ENCODE assay signal across 8 cellular contexts in genomic region chr19:45161715-45162463, GRCh38. TPM values are rescaled to one million over a fixed set of nuclear protein-coding genes. Genes with fewer than 3 reads are reported as not detected.
DNase-seq lines count a peak whose midpoint lies in the region; ATAC-seq, FAIRE-seq and TF ChIP-seq lines count a peak whose summit lies in the region.

No MANE protein-coding gene starts in this region.

- TF ChIP-seq RAD21 in H1 (IDR thresholded peaks at IDR 0.05 in 1 of 2, conservative IDR thresholded peaks at IDR 0.05 in 1 of 2; ENCODE audit: low read depth in 2 of 2, low read length in 2 of 2), result peak; percentile 64 to 71

- no peaks in the 10 kb centered on the region for H3K27me3 ChIP-seq in Loucy (ENCODE audit: insufficient read depth, low read length, poor library complexity, severe bottlenecking)
- H3K27me3 ChIP-seq in H1 (replicated peaks in 1 of 4; ENCODE audit: control insufficient read depth in 3 of 4, extremely low read depth in 1 of 4, insufficient read depth in 3 of 4, low read length in 3 of 4), result peaks cover 0 to 10% (median 4%) of the 10 kb centered on the region in 4 experiments; a peak in 3 of 7 replicates
- H3K27me3 ChIP-seq in mucosa of stomach (ENCODE audit: control insufficient read depth, insufficient read depth, low read length), result peaks cover 38% of the 10 kb centered on the region

- H3K79me1 ChIP-seq in H1 (ENCODE audit: low read depth, low read length), result no peaks in the 10 kb centered on the region

- no peak for TF ChIP-seq EP300 in H1 (IDR thresholded peaks at IDR 0.05; ENCODE audit: borderline replicate concordance in 1 of 2, low read depth in 2 of 2, low read length in 2 of 2)

- no peak overlapping the region for H3K4me3 ChIP-seq in Loucy (ENCODE audit: low read length, poor library complexity, severe bottlenecking)
- no peak overlapping the region for H3K4me3 ChIP-seq in H1 (ENCODE audit: extremely low read depth in 1 of 4, insufficient read depth in 2 of 4, low read depth in 3 of 4, low read length in 4 of 4)
- H3K4me3 ChIP-seq in mucosa of stomach (ENCODE audit: low read length), result no peak overlapping the region

- H3K4me1 ChIP-seq in Loucy (ENCODE audit: insufficient read depth, low read length, poor library complexity, severe bottlenecking), result no peaks in the 10 kb centered on the region
- H3K4me1 ChIP-seq in H1 (replicated peaks in 1 of 4; ENCODE audit: control insufficient read depth in 3 of 4, insufficient read depth in 4 of 4, low read length in 3 of 4), result peaks cover 0 to 15% (median 8%) of the 10 kb centered on the region in 4 experiments; a peak in 5 of 7 replicates
- H3K4me1 ChIP-seq in mucosa of stomach (ENCODE audit: control insufficient read depth, insufficient read depth, low read length), result peaks cover 31% of the 10 kb centered on the region

- H3K27ac ChIP-seq in C4-2B, result no peak overlapping the region
- no peak overlapping the region for H3K27ac ChIP-seq in H1 (ENCODE audit: low read depth, low read length)

- no peak for FAIRE-seq in H1 (lab: Jason Lieb, UNC)

- H2AFZ ChIP-seq in Loucy (ENCODE audit: low read length) (no peak overlapping the region), H1 (ENCODE audit: low read length) (no peak overlapping the region)

- H3K9me3 ChIP-seq in Loucy (ENCODE audit: insufficient read depth, low read depth, low read length), result no peaks in the 10 kb centered on the region
- no peaks in the 10 kb centered on the region for H3K9me3 ChIP-seq in H1 (ENCODE audit: insufficient read depth in 2 of 2, low read depth in 1 of 2, low read length in 1 of 2)
- H3K9me3 ChIP-seq in mucosa of stomach (ENCODE audit: control insufficient read depth, low read length), result no peaks in the 10 kb centered on the region

- no peaks in the 10 kb centered on the region for H3K23me2 ChIP-seq in H1 (ENCODE audit: low read depth, low read length)

- no peak for TF ChIP-seq POLR2A in H1 (IDR thresholded peaks at IDR 0.05; ENCODE audit: control extremely low read depth in 1 of 2, low read depth in 2 of 2, low read length in 2 of 2)

- no peak overlapping the region for H2BK120ac ChIP-seq in H1 (replicated peaks; ENCODE audit: low read depth, low read length)

- CTCF ChIA-PET in H1 (lab: Charles Lee; ENCODE audit: partially characterized antibody), result interaction anchor here (0.8 to 4.0 kb wide), 12 partner anchors 8 to 171 kb away, joined by 3 to 32 read pairs (median 4); partner anchors contain the start of genes BLOC1S3 and TRAPPC6A

- no peak overlapping the region for H2AK5ac ChIP-seq in H1 (ENCODE audit: low read depth, low read length)

- no peaks in the 10 kb centered on the region for H3K9me2 ChIP-seq in Loucy (replicated peaks; ENCODE audit: low read depth, low read length)

- no peak overlapping the region for H2BK12ac ChIP-seq in H1 (ENCODE audit: low read depth, low read length)

- POLR2A ChIA-PET in H1 (lab: Charles Lee; ENCODE audit: partially characterized antibody), result interaction anchor here (0.9 to 2.7 kb wide), 5 partner anchors 9 to 17 kb away, joined by 3 to 20 read pairs (median 4); partner anchors contain the start of genes BLOC1S3 and TRAPPC6A

- no peak overlapping the region for H2BK5ac ChIP-seq in H1 (ENCODE audit: low read depth, low read length)

- H3K36me3 ChIP-seq in Loucy (ENCODE audit: insufficient read depth, low read length), result no peaks in the 10 kb centered on the region
- H3K36me3 ChIP-seq in H1 (ENCODE audit: control insufficient read depth in 2 of 4, insufficient read depth in 4 of 4, low read length in 3 of 4), result no peaks in the 10 kb centered on the region
- H3K36me3 ChIP-seq in mucosa of stomach (ENCODE audit: control insufficient read depth, insufficient read depth, low read length), result no peaks in the 10 kb centered on the region

- peak overlapping the region; percentile 89 for H4K8ac ChIP-seq in H1 (ENCODE audit: extremely low read depth, insufficient read depth, low read length)

- H2BK20ac ChIP-seq in H1 (ENCODE audit: low read length), result no peak overlapping the region

- H3K56ac ChIP-seq in H1 (replicated peaks; ENCODE audit: insufficient read length, low read depth, low read length), result no peak overlapping the region

- H3K18ac ChIP-seq in H1 (ENCODE audit: extremely low read depth, low read length), result no peak overlapping the region

- H3K79me2 ChIP-seq in Loucy (ENCODE audit: insufficient read depth, low read length), result no peaks in the 10 kb centered on the region
- H3K79me2 ChIP-seq in H1 (ENCODE audit: control insufficient read depth in 1 of 2, insufficient read depth in 2 of 2, low read length in 2 of 2), result no peaks in the 10 kb centered on the region

- H3K14ac ChIP-seq in H1 (ENCODE audit: insufficient read length), result no peak overlapping the region

- H3K23ac ChIP-seq in H1 (ENCODE audit: insufficient read length), result no peak overlapping the region

- H3K4ac ChIP-seq in H1 (replicated peaks; ENCODE audit: insufficient read length, low read depth, low read length), result no peak overlapping the region

- H2BK15ac ChIP-seq in H1 (ENCODE audit: low read length), result no peak overlapping the region

- H4K20me1 ChIP-seq in Loucy (ENCODE audit: insufficient read depth, low read length, poor library complexity, severe bottlenecking), result no peaks in the 10 kb centered on the region
- peaks cover 0 to 4% of the 10 kb centered on the region in 2 experiments for H4K20me1 ChIP-seq in H1 (replicated peaks in 1 of 2; ENCODE audit: control insufficient read depth in 1 of 2, insufficient read depth in 2 of 2, low read length in 2 of 2)

- no peaks in the 10 kb centered on the region for H3F3A ChIP-seq in Loucy (ENCODE audit: low read depth)

- WGBS in H1 (ENCODE audit: extremely low coverage in 1 of 2, insufficient coverage in 1 of 2, insufficient read length in 1 of 2, insufficient replicate concordance in 2 of 2, low coverage in 1 of 2, low lambda C conversion rate in 2 of 2, missing lambda C conversion rate in 1 of 2), 2 experiments, result 42% methylated on average over 23 of the region's 25 CpGs; no CpG with 5 or more reads in 1 of the 2 experiments

- H4K91ac ChIP-seq in H1 (replicated peaks; ENCODE audit: insufficient read length, low read length), result no peak overlapping the region

- ATAC-seq in GM18502 (IDR thresholded peaks at IDR 0.05; ENCODE audit: poor library complexity, unreplicated experiment), result no peak

- H3K4me2 ChIP-seq in Loucy (ENCODE audit: low read depth, low read length, poor library complexity, severe bottlenecking), result no peak overlapping the region
- H3K4me2 ChIP-seq in H1 (ENCODE audit: insufficient read depth in 1 of 2, low read depth in 2 of 2, low read length in 2 of 2), result peak overlapping the region in 1 of 2 experiments; percentile 36; a peak in 1 of 4 replicates

- peak; percentile 55 for TF ChIP-seq CTCF in C4-2B (conservative IDR thresholded peaks at IDR 0.05)
- TF ChIP-seq CTCF in Loucy (conservative IDR thresholded peaks at IDR 0.05; ENCODE audit: low read length), result peak; percentile 45; the same call in 1 of the 2 replicates
- peak; percentile 82 to 97 (median 91) for TF ChIP-seq CTCF in H1 (IDR thresholded peaks at IDR 0.05; ENCODE audit: control extremely low read depth in 1 of 3, insufficient read depth in 1 of 3, low read depth in 1 of 3, low read length in 3 of 3)

- no peak overlapping the region for H4K5ac ChIP-seq in H1 (ENCODE audit: insufficient read length, low read depth, low read length)

- no peak overlapping the region for H3K9ac ChIP-seq in Loucy (ENCODE audit: low read depth, low read length, poor library complexity, severe bottlenecking)
- H3K9ac ChIP-seq in H1 (replicated peaks in 1 of 4; ENCODE audit: extremely low read depth in 1 of 4, low read depth in 3 of 4, low read length in 3 of 4), result no peak overlapping the region
- peak overlapping the region; percentile 15 for H3K9ac ChIP-seq in mucosa of stomach (ENCODE audit: low read length)

- peak in 1 of 2 experiments; percentile 86 for DNase-seq in H1 (ENCODE audit: low read depth in 1 of 2, low spot score in 2 of 2)
- DNase-seq in NK-92 treated with Interleukin-12 subunit alpha and Interleukin-12 subunit beta, amount 100 ng/mL, for 24 hours (lab: John Stamatoyannopoulos, UW), result no peak
- DNase-seq in central memory CD4-positive, alpha-beta T cell, result no peak
- DNase-seq in NCI-H345 treated with DMSO at 0.1 percent for 48 hours (lab: John Stamatoyannopoulos, UW; ENCODE audit: unreplicated experiment), result no peak

TF ChIP-seq in H1, 55 proteins besides CTCF, POLR2A, EP300 and RAD21 (continues in another document):
- peak; percentile 56; the same call in 1 of the 2 replicates for TF ChIP-seq GABPA (IDR thresholded peaks at IDR 0.05; ENCODE audit: borderline replicate concordance, insufficient read depth, low read length)

RNA-seq across cellular contexts. Expression of gene NKPD1, which starts 1.1 kb away (rescaled TPM):
- total RNA-seq in H1 (2021; fragmentation: NEBNext Ultra II Directional; extraction: Animal tissue kit (Norgen Biotek cat#: 25700)), result 0.38 and 0.39 TPM in 2 replicates
- 0.30 and 0.55 TPM in 2 replicates for polyA plus RNA-seq in H1 (2011; rRNA removed)
- 0.69 TPM for polyA plus RNA-seq in H1 (2011; cell fraction: cytosol; rRNA removed)
- 0.73 TPM for polyA plus RNA-seq in H1 (2011; cell fraction: nucleus; rRNA removed)
- polyA plus RNA-seq in H1 (2012, experiment 1 of 2), result 0.22 to 0.24 TPM (median 0.23 TPM) in 3 of 4 replicates, not detected in the other
- polyA plus RNA-seq in H1 (2012, experiment 2 of 2), result 0.20 TPM
- 0.22 TPM for polyA plus RNA-seq in H1 (2013, experiment 1 of 2)
- polyA plus RNA-seq in H1 (2013, experiment 2 of 2), result 0.26 TPM
- polyA minus RNA-seq in H1 (2011; rRNA and poly(A)+ RNA removed), result 0.22 and 0.32 TPM in 2 replicates
- not detected for polyA minus RNA-seq in H1 (2011; cell fraction: cytosol; rRNA and poly(A)+ RNA removed)
- polyA minus RNA-seq in H1 (2011; cell fraction: nucleus; rRNA and poly(A)+ RNA removed), result 0.80 TPM

RNA-seq across cellular contexts. Expression of gene TRAPPC6A, which starts 16.1 kb away (rescaled TPM):
- 30.5 and 31.8 TPM in 2 replicates for total RNA-seq in H1 (2021; fragmentation: NEBNext Ultra II Directional; extraction: Animal tissue kit (Norgen Biotek cat#: 25700))
- 130 and 144 TPM in 2 replicates for polyA plus RNA-seq in H1 (2011; rRNA removed)
- 127 TPM for polyA plus RNA-seq in H1 (2011; cell fraction: cytosol; rRNA removed)
- polyA plus RNA-seq in H1 (2011; cell fraction: nucleus; rRNA removed), result 71.3 TPM
- polyA plus RNA-seq in H1 (2012, experiment 1 of 2), result 38.7 to 84.3 TPM (median 76.0 TPM) in 4 replicates
- polyA plus RNA-seq in H1 (2012, experiment 2 of 2), result 102 TPM
- polyA plus RNA-seq in H1 (2013, experiment 1 of 2), result 35.8 TPM
- polyA plus RNA-seq in H1 (2013, experiment 2 of 2), result 35.4 TPM
- 9.3 and 13.3 TPM in 2 replicates for polyA minus RNA-seq in H1 (2011; rRNA and poly(A)+ RNA removed)
- polyA minus RNA-seq in H1 (2011; cell fraction: cytosol; rRNA and poly(A)+ RNA removed), result 17.0 TPM
- 10.3 TPM for polyA minus RNA-seq in H1 (2011; cell fraction: nucleus; rRNA and poly(A)+ RNA removed)

RNA-seq across cellular contexts. Expression of gene BLOC1S3, which starts 16.7 kb away (rescaled TPM):
- total RNA-seq in H1 (2021; fragmentation: NEBNext Ultra II Directional; extraction: Animal tissue kit (Norgen Biotek cat#: 25700)), result 6.0 and 8.0 TPM in 2 replicates
- 6.1 and 7.6 TPM in 2 replicates for polyA plus RNA-seq in H1 (2011; rRNA removed)
- polyA plus RNA-seq in H1 (2011; cell fraction: cytosol; rRNA removed), result 3.2 TPM
- 5.1 TPM for polyA plus RNA-seq in H1 (2011; cell fraction: nucleus; rRNA removed)
- polyA plus RNA-seq in H1 (2012, experiment 1 of 2), result 4.5 to 6.2 TPM (median 5.0 TPM) in 4 replicates
- 3.8 TPM for polyA plus RNA-seq in H1 (2012, experiment 2 of 2)
- polyA plus RNA-seq in H1 (2013, experiment 1 of 2), result 5.2 TPM
- 6.0 TPM for polyA plus RNA-seq in H1 (2013, experiment 2 of 2)
- 4.8 and 6.4 TPM in 2 replicates for polyA minus RNA-seq in H1 (2011; rRNA and poly(A)+ RNA removed)
- polyA minus RNA-seq in H1 (2011; cell fraction: cytosol; rRNA and poly(A)+ RNA removed), result 4.0 TPM
- polyA minus RNA-seq in H1 (2011; cell fraction: nucleus; rRNA and poly(A)+ RNA removed), result 8.1 TPM
